In genomic region chr9:649128-650074, GRCh38 we compare ENCODE assay signal across 11 cellular contexts.
DNase-seq lines count a peak whose midpoint lies in the region; ATAC-seq and TF ChIP-seq lines count a peak whose summit lies in the region.
"Had no signal": no experiment of that assay in that cellular context is flagged by ENCODE, and none has a peak within 500 bp of the region (broad histone marks: within the 10 kb centered on the region; RNA-seq: fewer than 3 reads in every experiment).

No MANE protein-coding gene starts in this region.

- H3K9ac ChIP-seq in DND-41 (ENCODE audit: low read depth, low read length), result peak overlapping the region; percentile 50

- peak overlapping the region; percentile 86 for H2AFZ ChIP-seq in DND-41 (ENCODE audit: low read depth, low read length)

- H3K9me3 ChIP-seq in DND-41 (ENCODE audit: insufficient read depth, low read length, severe bottlenecking) (no peaks in the 10 kb centered on the region), esophagus (ENCODE audit: control insufficient read depth in 2 of 2, insufficient read depth in 1 of 2, low read depth in 1 of 2, low read length in 1 of 2) (no peaks in the 10 kb centered on the region), gastroesophageal sphincter (no peaks in the 10 kb centered on the region)

- H3K4me3 ChIP-seq in DND-41 (ENCODE audit: low read depth in 1 of 2, low read length in 2 of 2), result no peak overlapping the region
- no peak overlapping the region for H3K4me3 ChIP-seq in esophagus (ENCODE audit: low read depth in 1 of 2, low read length in 2 of 2)
- H3K4me3 ChIP-seq in gastroesophageal sphincter, result peak overlapping the region in 1 of 2 donors; percentile 0

- H3K9me3 Mint-ChIP-seq in natural killer cell, result no peaks in the 10 kb centered on the region
- H3K9me3 Mint-ChIP-seq: activated T-helper 2 cell treated with anti-CD3 and anti-CD28 coated beads, Interferon-gamma antibody, Interleukin-2, Interleukin-4, amounts not matched to agents 10 μg/mL and 5 μg/mL and 100 μg/mL, durations not matched to agents 14 hours and 24 hours and 36 hours had no signal

- H3K27me3 ChIP-seq in DND-41 (ENCODE audit: insufficient read depth, low read length, poor library complexity) (no peaks in the 10 kb centered on the region), esophagus (ENCODE audit: control insufficient read depth in 1 of 2, insufficient read depth in 2 of 2, low read length in 2 of 2) (no peaks in the 10 kb centered on the region), gastroesophageal sphincter (no peaks in the 10 kb centered on the region)

- peak overlapping the region; percentile 84 for H3K4me3 Mint-ChIP-seq in natural killer cell

- H3K4me1 ChIP-seq in DND-41 (ENCODE audit: insufficient read depth, low read length) (peaks cover 38% of the 10 kb centered on the region), esophagus (ENCODE audit: control insufficient read depth in 2 of 2, insufficient read depth in 2 of 2, low read length in 1 of 2) (no peaks in the 10 kb centered on the region), gastroesophageal sphincter (peaks cover 6 to 51% (median 20%) of the 10 kb centered on the region in 3 donors)

- peak overlapping the region; percentile 58 for H3K4me2 ChIP-seq in DND-41 (ENCODE audit: insufficient read depth, low read length)

- peak overlapping the region; percentile 86 for H3K27ac Mint-ChIP-seq in natural killer cell

- H4K20me1 ChIP-seq in DND-41 (ENCODE audit: insufficient read depth, low read length), result no peaks in the 10 kb centered on the region

- H3K27me3 Mint-ChIP-seq in natural killer cell (ENCODE audit: low read depth in 2 of 2), result no peaks in the 10 kb centered on the region

- no peaks in the 10 kb centered on the region for H3K79me2 ChIP-seq in DND-41 (ENCODE audit: insufficient read depth, low read length)

- no peak for TF ChIP-seq EP300 in gastroesophageal sphincter (IDR thresholded peaks at IDR 0.05)

- H3K36me3 Mint-ChIP-seq in natural killer cell, result no peaks in the 10 kb centered on the region

- ATAC-seq in DND-41 (ENCODE audit: insufficient read depth, low read depth) (no peak), natural killer cell (peak in 2 of 3 donors; percentile 48 to 55), HG02610 (IDR thresholded peaks at IDR 0.05; ENCODE audit: unreplicated experiment) (no peak), HG03039 (IDR thresholded peaks at IDR 0.05; ENCODE audit: unreplicated experiment) (no peak), gastroesophageal sphincter (no peak)

- no peaks in the 10 kb centered on the region for H3K36me3 ChIP-seq in DND-41 (ENCODE audit: insufficient read depth, low read length)
- no peaks in the 10 kb centered on the region for H3K36me3 ChIP-seq in esophagus (ENCODE audit: control insufficient read depth in 2 of 2, insufficient read depth in 2 of 2, low read length in 1 of 2)
- H3K36me3 ChIP-seq in gastroesophageal sphincter, result no peaks in the 10 kb centered on the region

- TF ChIP-seq CTCF in DND-41 (IDR thresholded peaks at IDR 0.05; ENCODE audit: borderline replicate concordance, extremely low read depth, low read length, poor library complexity, severe bottlenecking) (no peak), natural killer cell (IDR thresholded peaks at IDR 0.05) (no peak), gastroesophageal sphincter (IDR thresholded peaks at IDR 0.05) (no peak)

- peaks cover 21 to 27% of the 10 kb centered on the region in 2 donors for H3K4me1 Mint-ChIP-seq in natural killer cell

- DNase-seq in DND-41 (no peak), NCI-H1694 treated with DMSO at 0.1 percent for 48 hours (lab: John Stamatoyannopoulos, UW) (peak; percentile 10), natural killer cell (no peak), epidermal melanocyte (ENCODE audit: insufficient read length, low spot score) (no peak)
- DNase-seq: effector memory CD4-positive, alpha-beta T cell; NCI-H446 treated with DMSO at 0.1 percent for 48 hours had no signal

- intact Hi-C loops in natural killer cell (cut with micrococcal nuclease), result loop anchor here (1.0 kb wide), 1 partner anchor 8 kb away; no protein-coding TSS in a partner anchor

- peak overlapping the region; percentile 88 for H3K27ac ChIP-seq in DND-41 (ENCODE audit: low read length)
- H3K27ac ChIP-seq in esophagus (ENCODE audit: low read depth in 2 of 2, low read length in 1 of 2), result peak overlapping the region; percentile 45 to 82
- H3K27ac ChIP-seq in gastroesophageal sphincter, result peak overlapping the region in 2 of 4 donors; percentile 16 to 43

- WGBS in esophagus, 2 donors, result 51 to 70% methylated on average over 9 of the region's 9 CpGs
- 58 to 69% methylated on average over 6 to 7 of the region's 9 CpGs for WGBS in gastroesophageal sphincter (ENCODE audit: low coverage in 1 of 2), 2 donors

- no peak for TF ChIP-seq POLR2A in gastroesophageal sphincter (IDR thresholded peaks at IDR 0.05)

Comparison
In these comparisons a context has a peak if more than half of its experiments do, and no peak if none do; other contexts are left out.
1. ATAC-seq: peak in natural killer cell (2 of 3); none in DND-41 (single experiment), HG02610 (single experiment), HG03039 (single experiment) and gastroesophageal sphincter (single experiment).